Comparison of ENCODE assay signal across 25 cellular contexts in genomic region chr5:81963544-81963943, GRCh38. TPM values are rescaled to one million over a fixed set of nuclear protein-coding genes. Genes with fewer than 3 reads are reported as not detected.
DNase-seq lines count a peak whose midpoint lies in the region; ATAC-seq, FAIRE-seq and TF ChIP-seq lines count a peak whose summit lies in the region.
"Had no signal": no experiment of that assay in that cellular context is flagged by ENCODE, and none has a peak within 500 bp of the region (broad histone marks: within the 10 kb centered on the region; RNA-seq: fewer than 3 reads in every experiment).

No MANE protein-coding gene starts in this region.

- dilution Hi-C loops in IMR-90 (cut with HindIII; ENCODE audit: low sequenced_read_pairs, unreplicated experiment) (no loop called here), keratinocyte (cut with MboI; ENCODE audit: extremely low pct_ligation_motif_present, low sequenced_read_pairs) (no loop called here)

- no peak overlapping the region for H3K23ac ChIP-seq in IMR-90 (ENCODE audit: low read depth, low read length)

- no peak overlapping the region for H2AK5ac ChIP-seq in IMR-90 (ENCODE audit: low read depth, low read length)

- H3K9me3 ChIP-seq in HEK293 (ENCODE audit: control insufficient read depth, insufficient read depth, low read depth, low read length) (no peaks in the 10 kb centered on the region), IMR-90 (ENCODE audit: control insufficient read depth, insufficient read depth, low read length) (no peaks in the 10 kb centered on the region), keratinocyte (ENCODE audit: control insufficient read depth, low read depth, low read length) (no peaks in the 10 kb centered on the region), left ventricle myocardium inferior (replicated peaks) (no peaks in the 10 kb centered on the region)
- H3K9me3 ChIP-seq: BE2C, BLaER1 had no signal

- WGBS in IMR-90 (ENCODE audit: extremely low coverage in 2 of 2, insufficient read length in 1 of 2), 2 experiments = no CpG with 5 or more reads among the region's 4 CpGs

- H3K36me3 ChIP-seq in HEK293 (ENCODE audit: control insufficient read depth in 2 of 2, insufficient read depth in 1 of 2, low read length in 2 of 2) (no peaks in the 10 kb centered on the region), IMR-90 (ENCODE audit: control insufficient read depth, insufficient read depth, low read length) (no peaks in the 10 kb centered on the region), keratinocyte (ENCODE audit: control insufficient read depth in 2 of 2, extremely low read depth in 1 of 2, insufficient read depth in 2 of 2, low read length in 2 of 2) (no peaks in the 10 kb centered on the region), left ventricle myocardium inferior (no peaks in the 10 kb centered on the region)
- H3K36me3 ChIP-seq: BE2C, BLaER1 had no signal

- FAIRE-seq in keratinocyte (lab: Jason Lieb, UNC) = peak; percentile 34
- FAIRE-seq: GM12878, GM12892, GM18507 had no signal

- no peaks in the 10 kb centered on the region for H3K4me1 ChIP-seq in HEK293 (ENCODE audit: control insufficient read depth, insufficient read depth, low read length)
- H3K4me1 ChIP-seq in IMR-90 (ENCODE audit: control insufficient read depth, insufficient read depth, low read length) = no peaks in the 10 kb centered on the region
- H3K4me1 ChIP-seq in keratinocyte (ENCODE audit: control insufficient read depth, extremely low read depth, insufficient read depth, low read length) = no peaks in the 10 kb centered on the region
- H3K4me1 ChIP-seq in left ventricle myocardium inferior = no peaks in the 10 kb centered on the region
- H3K4me1 ChIP-seq: BLaER1 had no signal

- TF ChIP-seq CTCF in HEK293 (tag by site-specific recombination; IDR thresholded peaks at IDR 0.05) = no peak
- no peak for TF ChIP-seq CTCF in IMR-90 (conservative IDR thresholded peaks at IDR 0.05; ENCODE audit: low read depth, low read length)
- TF ChIP-seq CTCF in keratinocyte (optimal IDR thresholded peaks at IDR 0.05 in 1 of 3, IDR thresholded peaks at IDR 0.05 in 1 of 3, conservative IDR thresholded peaks at IDR 0.05 in 1 of 3; ENCODE audit: extremely low read depth in 1 of 3, insufficient read depth in 2 of 3, low read length in 3 of 3) = no peak
- no peak for TF ChIP-seq CTCF in left ventricle myocardium inferior (IDR thresholded peaks at IDR 0.05; ENCODE audit: borderline replicate concordance)

- H3K27ac ChIP-seq in HEK293 (ENCODE audit: extremely low read depth, low read depth, low read length) = no peak overlapping the region
- H3K27ac ChIP-seq in IMR-90 (ENCODE audit: insufficient read depth, low read length) = no peak overlapping the region
- no peak overlapping the region for H3K27ac ChIP-seq in keratinocyte (ENCODE audit: control insufficient read depth, insufficient read depth, low read length)
- H3K27ac ChIP-seq in left ventricle myocardium inferior (replicated peaks) = no peak overlapping the region
- H3K27ac ChIP-seq: BLaER1 had no signal

- in situ Hi-C loops in IMR-90 (cut with MboI; ENCODE audit: low sequenced_read_pairs) = no loop called here

- no peak overlapping the region for H3K4ac ChIP-seq in IMR-90 (ENCODE audit: low read depth, low read length)

- no TSS peak for BruUV-seq in IMR-90 (replicated peaks; lab: Mats Ljungman, UMichigan)

- H3K27me3 ChIP-seq in IMR-90 (ENCODE audit: control insufficient read depth, insufficient read depth, low read length) = no peaks in the 10 kb centered on the region; the same call in 1 of the 2 replicates
- H3K27me3 ChIP-seq in keratinocyte (ENCODE audit: control insufficient read depth, extremely low read depth, insufficient read depth, low read length) = no peaks in the 10 kb centered on the region
- H3K27me3 ChIP-seq in left ventricle myocardium inferior (ENCODE audit: low read depth) = no peaks in the 10 kb centered on the region
- H3K27me3 ChIP-seq: BE2C, BLaER1 had no signal

- no peak overlapping the region for H4K5ac ChIP-seq in IMR-90 (ENCODE audit: low read depth, low read length)

- no peak overlapping the region for H3K56ac ChIP-seq in IMR-90 (ENCODE audit: extremely low read depth, insufficient read depth, low read length)

- H3K79me2 ChIP-seq in keratinocyte (ENCODE audit: control insufficient read depth, insufficient read depth, low read length) = no peaks in the 10 kb centered on the region

- no peak overlapping the region for H2BK5ac ChIP-seq in IMR-90 (ENCODE audit: low read depth, low read length, poor library complexity, severe bottlenecking)

- no peak overlapping the region for H2AK9ac ChIP-seq in IMR-90 (replicated peaks; ENCODE audit: low read depth, low read length, poor library complexity)

- H4K20me1 ChIP-seq in IMR-90 (ENCODE audit: insufficient read depth, low read length) (no peaks in the 10 kb centered on the region), keratinocyte (ENCODE audit: control insufficient read depth, extremely low read depth, insufficient read depth, low read length) (no peaks in the 10 kb centered on the region)
- H4K20me1 ChIP-seq: BLaER1 had no signal

- H3K9me1 ChIP-seq in IMR-90 (ENCODE audit: insufficient read depth, low read length) (no peaks in the 10 kb centered on the region), keratinocyte (ENCODE audit: control insufficient read depth, extremely low read depth, insufficient read depth, low read length) (no peaks in the 10 kb centered on the region)

- no peak for TF ChIP-seq POLR2A in IMR-90 (IDR thresholded peaks at IDR 0.05; ENCODE audit: low read depth, low read length)

- no peak for TF ChIP-seq RAD21 in IMR-90 (IDR thresholded peaks at IDR 0.05; ENCODE audit: low read length)

- H3K9ac ChIP-seq in IMR-90 (ENCODE audit: low read depth, low read length) (no peak overlapping the region), keratinocyte (ENCODE audit: control insufficient read depth, extremely low read depth, insufficient read depth, low read length) (no peak overlapping the region)
- H3K9ac ChIP-seq: BLaER1 had no signal

- ATAC-seq in IMR-90 (ENCODE audit: low read depth) = no peak
- ATAC-seq: GM12878 had no signal

- H3K4me3 ChIP-seq in HEK293 (ENCODE audit: low read depth, low read length) = no peak overlapping the region
- no peak overlapping the region for H3K4me3 ChIP-seq in IMR-90 (ENCODE audit: insufficient read depth, low read depth, low read length)
- H3K4me3 ChIP-seq in keratinocyte (ENCODE audit: control insufficient read depth in 2 of 3, extremely low read depth in 1 of 3, insufficient read depth in 2 of 3, low read depth in 1 of 3, low read length in 3 of 3) = no peak overlapping the region
- no peak overlapping the region for H3K4me3 ChIP-seq in left ventricle myocardium inferior
- H3K4me3 ChIP-seq: BLaER1, GM12878 had no signal

- H3K14ac ChIP-seq in IMR-90 (replicated peaks; ENCODE audit: low read depth, low read length) = no peak overlapping the region

- H2BK20ac ChIP-seq in IMR-90 (ENCODE audit: low read depth, low read length) = no peak overlapping the region

- intact Hi-C loops in IMR-90 (cut with micrococcal nuclease) = no loop called here
- intact Hi-C loops in left ventricle myocardium inferior (cut with micrococcal nuclease) = no loop called here

- H3K4me2 ChIP-seq in IMR-90 (ENCODE audit: low read depth, low read length) (no peak overlapping the region), keratinocyte (ENCODE audit: control insufficient read depth, extremely low read depth, insufficient read depth, low read depth, low read length) (no peak overlapping the region)
- H3K4me2 ChIP-seq: BLaER1 had no signal

- no peak overlapping the region for H2AFZ ChIP-seq in IMR-90 (replicated peaks; ENCODE audit: low read length, poor library complexity)
- no peak overlapping the region for H2AFZ ChIP-seq in keratinocyte (ENCODE audit: control insufficient read depth, low read length)

- DNase-seq in IMR-90 (no peak), keratinocyte (ENCODE audit: low read depth, low spot score) (no peak), left ventricle myocardium inferior (no peak), NCI-H1092 (lab: John Stamatoyannopoulos, UW) (no peak), NCI-H526 treated with DMSO at 0.1 percent for 48 hours (lab: John Stamatoyannopoulos, UW) (no peak)
- DNase-seq: 8988T; ACHN; BE2C; C1 segment of cervical spinal cord; CD4-positive, alpha-beta memory T cell; CD4-positive, CD25-positive, alpha-beta regulatory T cell; CD8-positive, alpha-beta memory T cell; COR-L47; DMS 273 treated with DMSO at 0.1 percent for 48 hours; DMS153; DMS53; DMS79; DND-41; EL; GDM1 had no signal

- H2BK15ac ChIP-seq in IMR-90 (ENCODE audit: low read depth, low read length) = no peak overlapping the region

- H3K79me1 ChIP-seq in IMR-90 (ENCODE audit: low read depth in 1 of 2, low read length in 2 of 2) = no peaks in the 10 kb centered on the region

- POLR2A ChIA-PET in HEK293 (lab: Yijun Ruan, JAX) (no interaction called here), IMR-90 (lab: Charles Lee; ENCODE audit: unreplicated experiment) (no interaction called here)

- no peak overlapping the region for H4K8ac ChIP-seq in IMR-90 (ENCODE audit: low read depth in 2 of 2, low read length in 2 of 2)

- CTCF ChIA-PET in HEK293 (lab: Yijun Ruan, JAX) = no interaction called here
- CTCF ChIA-PET in IMR-90 (lab: Yijun Ruan, JAX) = no interaction called here

- H3K18ac ChIP-seq in IMR-90 (ENCODE audit: low read depth, low read length) = no peak overlapping the region

- no peak overlapping the region for H2BK120ac ChIP-seq in IMR-90 (ENCODE audit: low read depth, low read length)

- no peak overlapping the region for H4K91ac ChIP-seq in IMR-90 (ENCODE audit: insufficient read depth, low read depth, low read length)

TF ChIP-seq in HEK293, 187 proteins besides CTCF, POLR2A, EP300 and RAD21 (continues in another document):
- TF ChIP-seq ZNF423 (tag by site-specific recombination; IDR thresholded peaks at IDR 0.05) = no peak

TF ChIP-seq in IMR-90, 13 proteins besides CTCF, POLR2A, EP300 and RAD21:
- TF ChIP-seq MAZ (IDR thresholded peaks at IDR 0.05; ENCODE audit: borderline replicate concordance, low read depth, low read length) (no peak), RFX5 (IDR thresholded peaks at IDR 0.05; ENCODE audit: low read depth, low read length) (no peak), CEBPB (IDR thresholded peaks at IDR 0.05; ENCODE audit: low read depth, low read length) (peak; percentile 34; the same call in 1 of the 2 replicates)

RNA-seq across cellular contexts. Expression of gene ATG10, which starts 8.3 kb away (rescaled TPM):
- total RNA-seq in IMR-90 (2012; rRNA removed) = 8.1 and 12.2 TPM in 2 replicates
- polyA plus RNA-seq in IMR-90 (2012; rRNA removed) = 2.5 and 3.4 TPM in 2 replicates
- polyA plus RNA-seq in IMR-90 (2012; cell fraction: cytosol; rRNA removed) = 0.85 and 0.93 TPM in 2 replicates
- polyA plus RNA-seq in IMR-90 (2012; cell fraction: nucleus; rRNA removed; ENCODE audit: low replicate concordance) = 0.39 and 2.3 TPM in 2 replicates
- 3.3 to 5.4 TPM (median 4.3 TPM) in 3 replicates for polyA plus RNA-seq in keratinocyte
- 4.6 TPM for polyA plus RNA-seq in keratinocyte (2011; ENCODE audit: low read depth)
- polyA plus RNA-seq in keratinocyte (2011; cell fraction: cytosol; rRNA removed) = 3.6 and 5.4 TPM in 2 replicates
- polyA plus RNA-seq in keratinocyte (2011; cell fraction: nucleus; rRNA removed) = 2.1 and 2.9 TPM in 2 replicates
- polyA plus RNA-seq in keratinocyte (2012; ENCODE audit: low replicate concordance) = 7.1 and 7.2 TPM in 2 replicates
- polyA minus RNA-seq in keratinocyte = 0.52 to 5.6 TPM (median 4.1 TPM) in 3 replicates
- 8.1 TPM for polyA minus RNA-seq in keratinocyte (2011; cell fraction: cytosol; rRNA and poly(A)+ RNA removed)
- polyA minus RNA-seq in keratinocyte (2011; cell fraction: nucleus; rRNA and poly(A)+ RNA removed) = 3.9 and 6.1 TPM in 2 replicates
- total RNA-seq in left ventricle myocardium inferior = 6.0 TPM
